In genomic region chr17:30005709-30006320, GRCh38 we compare ENCODE assay signal across 1 cellular context.
TF ChIP-seq lines count a peak whose summit lies in the region.

No MANE protein-coding gene starts in this region.

TF ChIP-seq in SK-N-SH, 30 proteins besides CTCF, POLR2A, EP300 and RAD21 (continued from another document):
- TF ChIP-seq MAX (IDR thresholded peaks at IDR 0.05; ENCODE audit: low read depth) (no peak), USF1 (IDR thresholded peaks at IDR 0.05; ENCODE audit: borderline replicate concordance, low read depth) (no peak)
TF ChIP-seq in SK-N-SH: peak in this region for 2.
